15 cellular contexts compared by ENCODE assay signal in genomic region chr2:134079373-134079772, GRCh38.
DNase-seq lines count a peak whose midpoint lies in the region; ATAC-seq, FAIRE-seq and TF ChIP-seq lines count a peak whose summit lies in the region.
"Had no signal": no experiment of that assay in that cellular context is flagged by ENCODE, and none has a peak within 500 bp of the region (broad histone marks: within the 10 kb centered on the region; RNA-seq: fewer than 3 reads in every experiment).

No MANE protein-coding gene starts in this region.

- DNase-seq in GM18507 (ENCODE audit: extremely low spot score, insufficient read length, low read depth) (peak; percentile 20), transverse colon (no peak), thyroid gland (no peak), T-helper 1 cell (no peak), NCI-H1048 (lab: John Stamatoyannopoulos, UW) (no peak)
- DNase-seq: foreskin melanocyte; NCI-H187; ovary; stimulated activated CD4-positive, alpha-beta T cell treated with anti-CD3 and anti-CD28 coated beads, Interleukin-2, amount 100 ng/mL, for 24 hours had no signal

- TF ChIP-seq POLR2A in transverse colon (IDR thresholded peaks at IDR 0.05): no peak
- TF ChIP-seq POLR2A in thyroid gland (IDR thresholded peaks at IDR 0.05): no peak

- TF ChIP-seq EP300 in transverse colon (IDR thresholded peaks at IDR 0.05; ENCODE audit: low read depth): no peak

- in situ Hi-C loops in transverse colon (cut with MboI; ENCODE audit: low pct_ligation_motif_present in 1 of 4, low pct_unique_long_range_greater_than_20kb in 1 of 4, low sequenced_read_pairs in 3 of 4): loop anchor here in 1 of 4 donors (25.0 kb wide), 1 partner anchor 833 kb away; the partner anchor contains the start of gene CCNT2

- TF ChIP-seq CTCF in transverse colon (IDR thresholded peaks at IDR 0.05) (no peak), thyroid gland (IDR thresholded peaks at IDR 0.05) (no peak)

- FAIRE-seq in GM18507 (lab: Jason Lieb, UNC): peak; percentile 84
- FAIRE-seq: colon had no signal

- no peaks in the 10 kb centered on the region for H3K36me3 ChIP-seq in transverse colon
- no peaks in the 10 kb centered on the region for H3K36me3 ChIP-seq in thyroid gland
- H3K36me3 ChIP-seq: BLaER1, ovary had no signal

- intact Hi-C loops in transverse colon (cut with DNase I; ENCODE audit: low total_unique reads): no loop called here
- intact Hi-C loops in thyroid gland (cut with DNase I): no loop called here

- H3K9me3 ChIP-seq in transverse colon (no peaks in the 10 kb centered on the region), thyroid gland (no peaks in the 10 kb centered on the region)
- H3K9me3 ChIP-seq: ovary had no signal

- WGBS in transverse colon (ENCODE audit: low coverage in 1 of 2), 2 donors: 83 to 88% methylated on average over 2 to 4 of the region's 4 CpGs
- 94 to 98% methylated on average over 4 of the region's 4 CpGs for WGBS in thyroid gland, 2 donors

- no peak overlapping the region for H3K4me3 ChIP-seq in transverse colon
- H3K4me3 ChIP-seq in thyroid gland (replicated peaks in 1 of 3): no peak overlapping the region
- H3K4me3 ChIP-seq: BLaER1, ovary had no signal

- no peaks in the 10 kb centered on the region for H3K27me3 ChIP-seq in transverse colon
- H3K27me3 ChIP-seq in thyroid gland: no peaks in the 10 kb centered on the region
- H3K27me3 ChIP-seq: BLaER1, ovary had no signal

- no peak overlapping the region for H3K27ac ChIP-seq in transverse colon
- H3K27ac ChIP-seq in thyroid gland: no peak overlapping the region
- H3K27ac ChIP-seq: BLaER1, ovary, VCaP had no signal

- no peaks in the 10 kb centered on the region for H3K4me1 ChIP-seq in transverse colon
- no peaks in the 10 kb centered on the region for H3K4me1 ChIP-seq in thyroid gland
- H3K4me1 ChIP-seq: BLaER1 had no signal

- ATAC-seq in GM19455 (IDR thresholded peaks at IDR 0.05; ENCODE audit: unreplicated experiment) (peak; percentile 91), HG02884 (IDR thresholded peaks at IDR 0.05; ENCODE audit: unreplicated experiment) (peak; percentile 93), HG03565 (IDR thresholded peaks at IDR 0.05; ENCODE audit: unreplicated experiment) (peak; percentile 97)
